ENCODE assay signal across 18 cellular contexts in the genomic region with DNA sequence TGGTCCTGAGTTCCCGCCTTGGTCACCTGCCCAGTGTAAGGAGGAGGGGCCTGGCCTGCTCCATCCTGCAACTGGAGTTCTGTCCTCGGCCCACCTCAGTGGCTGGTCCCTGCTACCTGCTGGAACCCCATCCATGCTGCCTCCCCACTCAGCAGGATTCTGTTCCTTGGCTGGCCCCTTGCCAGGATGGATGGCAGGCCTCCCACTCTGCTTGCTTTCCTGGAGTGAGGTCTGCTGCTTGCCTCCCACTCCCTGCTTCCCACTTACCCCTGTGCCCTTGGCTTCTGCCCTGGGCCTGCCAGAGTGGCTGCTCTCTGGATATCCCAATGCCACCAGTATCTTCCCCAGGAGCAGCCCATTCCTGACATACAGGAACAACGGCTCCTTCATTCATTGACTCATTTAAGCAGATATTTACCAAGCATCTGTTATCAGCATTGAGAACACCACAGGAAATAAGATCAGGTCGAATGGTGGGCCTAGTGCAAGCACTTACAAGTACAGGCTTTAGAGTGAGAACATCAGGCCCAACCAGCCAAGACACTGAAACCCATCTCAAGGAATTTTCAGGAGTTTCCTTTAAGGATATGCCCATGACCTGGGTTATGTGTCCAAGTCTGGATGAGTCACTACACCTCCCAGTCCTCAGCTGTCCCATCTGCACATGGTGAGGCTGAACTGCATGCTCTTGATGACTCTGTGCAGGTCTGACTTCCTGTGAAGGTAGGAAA. TPM values are rescaled to one million over a fixed set of nuclear protein-coding genes. Genes with fewer than 3 reads are reported as not detected.
DNase-seq lines count a peak whose midpoint lies in the region; ATAC-seq, FAIRE-seq and TF ChIP-seq lines count a peak whose summit lies in the region.
"Had no signal": no experiment of that assay in that cellular context is flagged by ENCODE, and none has a peak within 500 bp of the region (broad histone marks: within the 10 kb centered on the region; RNA-seq: fewer than 3 reads in every experiment).

No MANE protein-coding gene starts in this region.

- H3K36me3 ChIP-seq in GM23248 (ENCODE audit: low read depth) (no peaks in the 10 kb centered on the region), endothelial cell of umbilical vein (ENCODE audit: control insufficient read depth in 2 of 2, extremely low read depth in 1 of 2, insufficient read depth in 2 of 2, low read length in 2 of 2) (no peaks in the 10 kb centered on the region), neuronal stem cell (replicated peaks in 1 of 2; ENCODE audit: control insufficient read depth in 2 of 2, insufficient read depth in 2 of 2, low read length in 2 of 2) (no peaks in the 10 kb centered on the region)
- no peaks in the 10 kb centered on the region for H3K36me3 ChIP-seq in effector memory CD4-positive, alpha-beta T cell (ENCODE audit: control insufficient read depth, insufficient read depth, low read length)
- H3K36me3 ChIP-seq: spleen had no signal

- no peak for TF ChIP-seq CTCF in endothelial cell of umbilical vein (IDR thresholded peaks at IDR 0.05; ENCODE audit: extremely low read depth in 1 of 2, insufficient read depth in 1 of 2, low read depth in 1 of 2, low read length in 2 of 2)

- H2AFZ ChIP-seq in GM23248: no peak overlapping the region
- H2AFZ ChIP-seq in endothelial cell of umbilical vein (ENCODE audit: low read depth, low read length): no peak overlapping the region
- no peak overlapping the region for H2AFZ ChIP-seq in neuronal stem cell (ENCODE audit: low read length)
- H2AFZ ChIP-seq: parathyroid adenoma had no signal

- POLR2A ChIA-PET in endothelial cell of umbilical vein (lab: Charles Lee): no interaction called here

- H3K27me3 ChIP-seq in GM23248 (replicated peaks; ENCODE audit: insufficient read depth): no peaks in the 10 kb centered on the region
- no peaks in the 10 kb centered on the region for H3K27me3 ChIP-seq in endothelial cell of umbilical vein (ENCODE audit: control insufficient read depth in 2 of 2, insufficient read depth in 2 of 2, low read length in 2 of 2)
- no peaks in the 10 kb centered on the region for H3K27me3 ChIP-seq in neuronal stem cell (ENCODE audit: control insufficient read depth in 3 of 3, insufficient read depth in 3 of 3, low read depth in 1 of 3, low read length in 3 of 3)
- H3K27me3 ChIP-seq in effector memory CD4-positive, alpha-beta T cell (replicated peaks; ENCODE audit: control insufficient read depth, insufficient read depth, low read length, poor library complexity, severe bottlenecking): no peaks in the 10 kb centered on the region
- H3K27me3 ChIP-seq: spleen had no signal

- DNase-seq in GM23248 (peak; percentile 66), NCI-H226 (peak; percentile 65), endothelial cell of umbilical vein (ENCODE audit: low read depth, low spot score) (peak; percentile 65), neuronal stem cell (ENCODE audit: low spot score) (no peak), hippocampal formation (lab: John Stamatoyannopoulos, UW) (no peak), NCI-H1436 (lab: John Stamatoyannopoulos, UW) (no peak)
- no peak for DNase-seq in effector memory CD4-positive, alpha-beta T cell
- DNase-seq: activated CD4-positive, alpha-beta T cell treated with anti-CD3 and anti-CD28 coated beads, Interleukin-2, amount 50 U/mL, for 1 hour; left colon; NCI-H1092 treated with DMSO at 0.1 percent for 48 hours; SHP77; spleen; T1000 had no signal

- no peak overlapping the region for H3K14ac ChIP-seq in neuronal stem cell (ENCODE audit: low read length)

- intact Hi-C loops in endothelial cell of umbilical vein (cut with micrococcal nuclease): no loop called here

- H3K9me3 ChIP-seq in GM23248 (ENCODE audit: low read depth): no peaks in the 10 kb centered on the region
- no peaks in the 10 kb centered on the region for H3K9me3 ChIP-seq in endothelial cell of umbilical vein (replicated peaks; ENCODE audit: control insufficient read depth, insufficient read depth, low read length)
- H3K9me3 ChIP-seq in neuronal stem cell (replicated peaks in 1 of 2; ENCODE audit: control insufficient read depth in 2 of 2, insufficient read depth in 1 of 2, low read depth in 1 of 2, low read length in 2 of 2): no peaks in the 10 kb centered on the region
- no peaks in the 10 kb centered on the region for H3K9me3 ChIP-seq in effector memory CD4-positive, alpha-beta T cell (ENCODE audit: control insufficient read depth, low read length)
- H3K9me3 ChIP-seq: spleen had no signal

- H4K20me1 ChIP-seq in GM23248 (ENCODE audit: insufficient read depth): no peaks in the 10 kb centered on the region
- no peaks in the 10 kb centered on the region for H4K20me1 ChIP-seq in endothelial cell of umbilical vein (replicated peaks; ENCODE audit: control insufficient read depth, extremely low read depth, insufficient read depth, low read length)

- in situ Hi-C loops in GM23248 (cut with MboI): no loop called here

- no peak for TF ChIP-seq POLR2A in endothelial cell of umbilical vein (IDR thresholded peaks at IDR 0.05; ENCODE audit: low read depth, low read length)

- H2AK5ac ChIP-seq in neuronal stem cell (ENCODE audit: low read depth, low read length): no peak overlapping the region

- peaks cover 7% of the 10 kb centered on the region; the same call in 1 of the 2 replicates for H3K4me1 ChIP-seq in GM23248 (ENCODE audit: insufficient read depth)
- peaks cover 8% of the 10 kb centered on the region for H3K4me1 ChIP-seq in endothelial cell of umbilical vein (ENCODE audit: control insufficient read depth, extremely low read depth, insufficient read depth, low read length)
- H3K4me1 ChIP-seq in neuronal stem cell (ENCODE audit: control insufficient read depth in 2 of 2, insufficient read depth in 1 of 2, low read depth in 1 of 2, low read length in 2 of 2): peaks cover 0 to 2% of the 10 kb centered on the region in 2 donors
- H3K4me1 ChIP-seq in effector memory CD4-positive, alpha-beta T cell (ENCODE audit: control insufficient read depth, insufficient read depth, low read length, poor library complexity, severe bottlenecking): no peaks in the 10 kb centered on the region
- H3K4me1 ChIP-seq: parathyroid adenoma had no signal

- H2BK120ac ChIP-seq in neuronal stem cell (ENCODE audit: low read depth, low read length): no peak overlapping the region

- no peak overlapping the region for H3K9ac ChIP-seq in GM23248
- H3K9ac ChIP-seq in endothelial cell of umbilical vein (replicated peaks; ENCODE audit: extremely low read depth, insufficient read depth, low read length): no peak overlapping the region
- H3K9ac ChIP-seq in neuronal stem cell (ENCODE audit: low read depth, low read length, poor library complexity): no peak overlapping the region
- H3K9ac ChIP-seq: parathyroid adenoma had no signal

- peak overlapping the region; percentile 89 for H2BK12ac ChIP-seq in neuronal stem cell (ENCODE audit: low read length)

- H3K4me3 ChIP-seq in GM23248: no peak overlapping the region
- no peak overlapping the region for H3K4me3 ChIP-seq in endothelial cell of umbilical vein (replicated peaks in 1 of 3; ENCODE audit: insufficient read depth in 1 of 3, low read depth in 1 of 3, low read length in 3 of 3)
- no peak overlapping the region for H3K4me3 ChIP-seq in neuronal stem cell (ENCODE audit: low read length in 2 of 2)
- H3K4me3 ChIP-seq in effector memory CD4-positive, alpha-beta T cell (ENCODE audit: insufficient read depth, low read depth, low read length, poor library complexity, severe bottlenecking): no peak overlapping the region
- H3K4me3 ChIP-seq: spleen had no signal

- no peaks in the 10 kb centered on the region for H3K9me1 ChIP-seq in endothelial cell of umbilical vein (replicated peaks; ENCODE audit: control insufficient read depth, extremely low read depth, insufficient read depth, low read length)

- no peak overlapping the region for H4K91ac ChIP-seq in neuronal stem cell (ENCODE audit: low read depth, low read length, poor library complexity)

- H3K79me1 ChIP-seq in neuronal stem cell (ENCODE audit: low read depth, low read length): no peaks in the 10 kb centered on the region

- dilution Hi-C loops in endothelial cell of umbilical vein (cut with MboI; ENCODE audit: extremely low pct_ligation_motif_present, low sequenced_read_pairs): no loop called here

- no peak overlapping the region for H3K18ac ChIP-seq in neuronal stem cell (ENCODE audit: low read length)

- no peak overlapping the region for H4K8ac ChIP-seq in neuronal stem cell (ENCODE audit: low read depth, low read length)

- no peak overlapping the region for H3K4me2 ChIP-seq in GM23248 (ENCODE audit: unreplicated experiment)
- no peak overlapping the region for H3K4me2 ChIP-seq in endothelial cell of umbilical vein (ENCODE audit: insufficient read depth, low read length)
- H3K4me2 ChIP-seq in neuronal stem cell (ENCODE audit: insufficient read depth, low read length, poor library complexity, severe bottlenecking): no peak overlapping the region

- H3K9me2 ChIP-seq in GM23248 (ENCODE audit: insufficient read depth): no peaks in the 10 kb centered on the region

- H3K23ac ChIP-seq in neuronal stem cell (ENCODE audit: low read depth, low read length, poor library complexity): no peak overlapping the region

- no peak overlapping the region for H2BK5ac ChIP-seq in neuronal stem cell (ENCODE audit: low read length)

- no peak for ATAC-seq in GM18520 (IDR thresholded peaks at IDR 0.05; ENCODE audit: unreplicated experiment)
- ATAC-seq: activated naive CD4-positive, alpha-beta T cell treated with anti-CD3 and anti-CD28 coated beads, Interleukin-2, amount 50 U/mL, for 72 hours; left colon had no signal

- CTCF ChIA-PET in endothelial cell of umbilical vein (lab: Charles Lee): interaction anchor here (0.8 to 1.6 kb wide), 3 partner anchors 53 to 55 kb away, joined by 3 to 7 read pairs (median 5); no protein-coding TSS in a partner anchor

- H3K79me2 ChIP-seq in GM23248 (ENCODE audit: insufficient read depth) (no peaks in the 10 kb centered on the region), endothelial cell of umbilical vein (ENCODE audit: control insufficient read depth, insufficient read depth, low read length) (no peaks in the 10 kb centered on the region)
- H3K79me2 ChIP-seq: parathyroid adenoma had no signal

- H3F3A ChIP-seq in GM23248 (ENCODE audit: insufficient read depth): no peaks in the 10 kb centered on the region

- H2BK15ac ChIP-seq in neuronal stem cell (ENCODE audit: low read length): no peak overlapping the region

- 53 to 56% methylated on average over 4 of the region's 4 CpGs for WGBS in GM23248 (ENCODE audit: low coverage in 1 of 2, low lambda C conversion rate in 2 of 2, missing lambda C conversion rate in 2 of 2), 2 experiments
- no CpG with 5 or more reads among the region's 4 CpGs for WGBS in neuronal stem cell (ENCODE audit: extremely low coverage in 2 of 2, insufficient read length in 2 of 2, insufficient replicate concordance in 1 of 2), 2 donors

- BruUV-seq in endothelial cell of umbilical vein (replicated peaks; lab: Mats Ljungman, UMichigan): no TSS peak

- peak; percentile 73 for FAIRE-seq in endothelial cell of umbilical vein (lab: Jason Lieb, UNC)
- FAIRE-seq: endometrium had no signal

- H3K4ac ChIP-seq in neuronal stem cell (ENCODE audit: low read length): no peak overlapping the region

- no peak overlapping the region for H3K27ac ChIP-seq in GM23248
- H3K27ac ChIP-seq in endothelial cell of umbilical vein (ENCODE audit: insufficient read depth, low read depth, low read length): peak overlapping the region; percentile 9
- no peak overlapping the region for H3K27ac ChIP-seq in neuronal stem cell (replicated peaks; ENCODE audit: low read length)
- no peak overlapping the region for H3K27ac ChIP-seq in effector memory CD4-positive, alpha-beta T cell (ENCODE audit: insufficient read depth, low read length, poor library complexity, severe bottlenecking)
- H3K27ac ChIP-seq: parathyroid adenoma, spleen had no signal

RNA-seq across cellular contexts. Expression of a gene that starts 17.0 kb away (rescaled TPM):
- total RNA-seq in GM23248 (2014; rRNA removed; shearing (Covaris generic)): not detected in 2 replicates
- polyA plus RNA-seq in GM23248 (2016; fragmentation: Nextera tagmentation; extraction: Ambion mirVana) (not detected in 2 replicates), endothelial cell of umbilical vein (0.08 and 0.16 TPM in 2 replicates)
- not detected in 2 replicates for total RNA-seq in endothelial cell of umbilical vein
- 0.06 TPM in 1 of 2 replicates, not detected in the other for polyA plus RNA-seq in endothelial cell of umbilical vein (2011; cell fraction: cytosol; rRNA removed)
- not detected in 2 replicates for polyA plus RNA-seq in endothelial cell of umbilical vein (2011; cell fraction: nucleus; rRNA removed)
- polyA plus RNA-seq in endothelial cell of umbilical vein (2012): not detected in 2 replicates
- polyA minus RNA-seq in endothelial cell of umbilical vein: not detected in 2 replicates
- polyA minus RNA-seq in endothelial cell of umbilical vein (2011; cell fraction: cytosol; rRNA and poly(A)+ RNA removed): not detected
- not detected in 2 replicates for polyA minus RNA-seq in endothelial cell of umbilical vein (2011; cell fraction: nucleus; rRNA and poly(A)+ RNA removed)
- polyA plus RNA-seq in neuronal stem cell (2013, experiment 1 of 2): 1.5 TPM
- polyA plus RNA-seq in neuronal stem cell (2013, experiment 2 of 2): 1.5 TPM
- total RNA-seq: activated naive CD4-positive, alpha-beta T cell treated with anti-CD3 and anti-CD28 coated beads, Interleukin-2, amount 50 U/mL, for 72 hours; CD4-positive, CD25-positive, alpha-beta regulatory T cell; left colon; spleen had no signal
- polyA plus RNA-seq: CD4-positive, CD25-positive, alpha-beta regulatory T cell; spleen had no signal

Comparison
In these comparisons a context has a peak if more than half of its experiments do, and no peak if none do; other contexts are left out.
1. DNase-seq: peak in GM23248 (single experiment), NCI-H226 (single experiment) and endothelial cell of umbilical vein (single experiment); none in neuronal stem cell (single experiment), effector memory CD4-positive, alpha-beta T cell (0 of 3), hippocampal formation (0 of 2) and NCI-H1436 (single experiment).